In genomic region chr6:43123691-43124314, GRCh38 we compare ENCODE assay signal across 15 cellular contexts. TPM values are rescaled to one million over a fixed set of nuclear protein-coding genes. Genes with fewer than 3 reads are reported as not detected.
DNase-seq lines count a peak whose midpoint lies in the region; ATAC-seq and TF ChIP-seq lines count a peak whose summit lies in the region.
"Had no signal": no experiment of that assay in that cellular context is flagged by ENCODE, and none has a peak within 500 bp of the region (broad histone marks: within the 10 kb centered on the region; RNA-seq: fewer than 3 reads in every experiment).

No MANE protein-coding gene starts in this region.

- no peak overlapping the region for H3K4me3 Mint-ChIP-seq in chondrocyte (ENCODE audit: unreplicated experiment)
- H3K4me3 Mint-ChIP-seq in nephron progenitor cell = no peak overlapping the region
- H3K4me3 Mint-ChIP-seq: activated CD8-positive, alpha-beta memory T cell treated with anti-CD3 and anti-CD28 coated beads, Interleukin-2, amount 10 ng/mL, durations not matched to agents 7 days and 5 days had no signal

- H3K27me3 Mint-ChIP-seq in chondrocyte (ENCODE audit: low read depth) = no peaks in the 10 kb centered on the region
- H3K27me3 Mint-ChIP-seq in nephron progenitor cell (ENCODE audit: low read depth, poor library complexity) = peaks cover 6% of the 10 kb centered on the region

- no peak overlapping the region for H3K27ac ChIP-seq in foreskin keratinocyte
- H3K27ac ChIP-seq: lower lobe of right lung, parathyroid adenoma had no signal

- ATAC-seq in foreskin keratinocyte (no peak), HG03457 (IDR thresholded peaks at IDR 0.05; ENCODE audit: unreplicated experiment) (no peak), HG03280 (IDR thresholded peaks at IDR 0.05; ENCODE audit: unreplicated experiment) (no peak)
- ATAC-seq: activated CD8-positive, alpha-beta memory T cell treated with anti-CD3 and anti-CD28 coated beads, Interleukin-2, amount 10 ng/mL, durations not matched to agents 7 days and 5 days; lower lobe of right lung had no signal

- no peak for DNase-seq in AG10803 (ENCODE audit: low read depth)
- peak; percentile 75 for DNase-seq in NCI-H1092 treated with DMSO at 0.1 percent for 48 hours (lab: John Stamatoyannopoulos, UW)
- DNase-seq in chondrocyte (ENCODE audit: low spot score) = peak; percentile 81
- DNase-seq in nephron progenitor cell = no peak
- DNase-seq in foreskin keratinocyte = no peak
- no peak for DNase-seq in GOT3 (lab: John Stamatoyannopoulos, UW)
- DNase-seq: activated CD4-positive, CD25-positive, alpha-beta regulatory T cell; activated CD8-positive, alpha-beta memory T cell treated with anti-CD3 and anti-CD28 coated beads, Interleukin-2, amount 10 ng/mL, durations not matched to agents 7 days and 5 days; activated naive CD4-positive, alpha-beta T cell treated with Interleukin-2 at 50 U/mL for 16 hours; DMS79; lower lobe of right lung; stimulated activated CD8-positive, alpha-beta memory T cell treated with anti-CD3 and anti-CD28 coated beads, Interleukin-4, amount 100 ng/mL, for 48 hours had no signal

- no peak for TF ChIP-seq CTCF in AG10803 (conservative IDR thresholded peaks at IDR 0.05; ENCODE audit: low read length)
- no peak for TF ChIP-seq CTCF in chondrocyte (IDR thresholded peaks at IDR 0.05)
- no peak for TF ChIP-seq CTCF in nephron progenitor cell (IDR thresholded peaks at IDR 0.05)
- TF ChIP-seq CTCF in foreskin keratinocyte (conservative IDR thresholded peaks at IDR 0.05) = no peak

- H3K9me3 Mint-ChIP-seq in chondrocyte (ENCODE audit: low read depth) = no peaks in the 10 kb centered on the region
- no peaks in the 10 kb centered on the region for H3K9me3 Mint-ChIP-seq in nephron progenitor cell

- peak overlapping the region; percentile 22; the same call in 1 of the 2 replicates for H3K4me3 ChIP-seq in AG10803 (ENCODE audit: low read length)
- H3K4me3 ChIP-seq: lower lobe of right lung had no signal

- H3K27ac Mint-ChIP-seq in chondrocyte (ENCODE audit: unreplicated experiment) = peak overlapping the region; percentile 97
- peak overlapping the region; percentile 98 for H3K27ac Mint-ChIP-seq in nephron progenitor cell
- H3K27ac Mint-ChIP-seq: activated CD8-positive, alpha-beta memory T cell treated with anti-CD3 and anti-CD28 coated beads, Interleukin-2, amount 10 ng/mL, durations not matched to agents 7 days and 5 days had no signal

- H3K36me3 Mint-ChIP-seq in chondrocyte (ENCODE audit: low read depth) (no peaks in the 10 kb centered on the region), nephron progenitor cell (ENCODE audit: low read depth) (peaks cover 4% of the 10 kb centered on the region)
- H3K36me3 Mint-ChIP-seq: activated CD8-positive, alpha-beta memory T cell treated with anti-CD3 and anti-CD28 coated beads, Interleukin-2, amount 10 ng/mL, durations not matched to agents 7 days and 5 days had no signal

- peaks cover 19% of the 10 kb centered on the region for H3K4me1 ChIP-seq in foreskin keratinocyte

- no peaks in the 10 kb centered on the region for H3K27me3 ChIP-seq in foreskin keratinocyte

- H3K4me1 Mint-ChIP-seq in chondrocyte (ENCODE audit: low read depth) = peaks cover 95% of the 10 kb centered on the region
- peaks cover 70% of the 10 kb centered on the region for H3K4me1 Mint-ChIP-seq in nephron progenitor cell
- H3K4me1 Mint-ChIP-seq: activated CD8-positive, alpha-beta memory T cell treated with anti-CD3 and anti-CD28 coated beads, Interleukin-2, amount 10 ng/mL, durations not matched to agents 7 days and 5 days had no signal

RNA-seq across cellular contexts. Expression of gene SRF, which starts 47.3 kb away (rescaled TPM):
- total RNA-seq in chondrocyte = 42.2 to 43.9 TPM (median 42.7 TPM) in 3 replicates
- 29.1 and 30.0 TPM in 2 replicates for total RNA-seq in foreskin keratinocyte
- 24.4 and 27.4 TPM in 2 replicates for polyA plus RNA-seq in foreskin keratinocyte

RNA-seq across cellular contexts. Expression of gene PTK7, which starts 47.7 kb away (rescaled TPM):
- total RNA-seq in chondrocyte (282 to 293 TPM (median 288 TPM) in 3 replicates), foreskin keratinocyte (90.3 and 92.5 TPM in 2 replicates)
- polyA plus RNA-seq in foreskin keratinocyte = 76.2 and 76.7 TPM in 2 replicates

RNA-seq across cellular contexts. Expression of gene CUL9, which starts 58.2 kb away (rescaled TPM):
- total RNA-seq in chondrocyte (17.5 to 36.6 TPM (median 19.8 TPM) in 3 replicates), foreskin keratinocyte (39.4 and 46.7 TPM in 2 replicates)
- polyA plus RNA-seq in foreskin keratinocyte = 32.3 and 33.7 TPM in 2 replicates

Comparison
In these comparisons a context has a peak if more than half of its experiments do, and no peak if none do; other contexts are left out.
1. DNase-seq: peak in NCI-H1092 treated with DMSO at 0.1 percent for 48 hours (single experiment) and chondrocyte (single experiment); none in AG10803 (single experiment), nephron progenitor cell (single experiment), foreskin keratinocyte (0 of 2) and GOT3 (single experiment).